ENCODE assay signal across 1 cellular context in the genomic region with DNA sequence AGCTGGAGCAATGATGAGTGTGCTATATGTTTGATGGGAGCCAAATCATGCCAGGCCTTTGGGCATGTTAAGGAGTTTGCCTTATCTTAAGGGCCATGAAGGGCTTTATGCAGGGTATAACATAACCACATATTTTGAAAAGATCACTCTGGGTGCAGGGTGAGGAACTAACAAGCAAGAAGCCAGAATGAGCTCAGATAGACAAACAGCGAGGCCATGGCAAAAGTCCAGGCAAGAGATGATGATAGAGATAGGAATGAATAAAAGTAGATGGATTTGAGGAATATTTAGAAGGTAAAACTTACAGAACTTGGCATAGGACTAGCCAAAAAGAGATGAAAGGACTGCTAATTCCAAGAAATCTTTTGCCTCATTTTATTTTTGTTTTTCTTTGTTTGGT.
TF ChIP-seq lines count a peak whose summit lies in the region.

No MANE protein-coding gene starts in this region.

TF ChIP-seq in GM23338, 12 proteins besides CTCF, POLR2A, EP300 and RAD21 (continued from another document):
- TF ChIP-seq ZNF462 (CRISPR knock-in tag; IDR thresholded peaks at IDR 0.05) (no peak), EZH2phosphoT487 (IDR thresholded peaks at IDR 0.05; ENCODE audit: unreplicated experiment) (no peak), ZNF114 (CRISPR knock-in tag; IDR thresholded peaks at IDR 0.05) (no peak), CREB1 (CRISPR knock-in tag; IDR thresholded peaks at IDR 0.05; ENCODE audit: low read depth) (no peak), NANOG (IDR thresholded peaks at IDR 0.05; ENCODE audit: borderline replicate concordance) (no peak), JUNB (IDR thresholded peaks at IDR 0.05; ENCODE audit: unreplicated experiment) (no peak), POLR2AphosphoS5 (IDR thresholded peaks at IDR 0.05; ENCODE audit: low read depth) (no peak)
- TF ChIP-seq, protein P1, sequence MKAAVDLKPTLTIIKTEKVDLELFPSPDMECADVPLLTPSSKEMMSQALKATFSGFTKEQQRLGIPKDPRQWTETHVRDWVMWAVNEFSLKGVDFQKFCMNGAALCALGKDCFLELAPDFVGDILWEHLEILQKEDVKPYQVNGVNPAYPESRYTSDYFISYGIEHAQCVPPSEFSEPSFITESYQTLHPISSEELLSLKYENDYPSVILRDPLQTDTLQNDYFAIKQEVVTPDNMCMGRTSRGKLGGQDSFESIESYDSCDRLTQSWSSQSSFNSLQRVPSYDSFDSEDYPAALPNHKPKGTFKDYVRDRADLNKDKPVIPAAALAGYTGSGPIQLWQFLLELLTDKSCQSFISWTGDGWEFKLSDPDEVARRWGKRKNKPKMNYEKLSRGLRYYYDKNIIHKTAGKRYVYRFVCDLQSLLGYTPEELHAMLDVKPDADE (IDR thresholded peaks at IDR 0.05), result no peak
TF ChIP-seq in GM23338: peak in this region for 0.
